29 cellular contexts compared by ENCODE assay signal in genomic region chr3:104768886-104769285, GRCh38.
"Had no signal": no experiment of that assay in that cellular context is flagged by ENCODE, and none has a peak within 500 bp of the region (broad histone marks: within the 10 kb centered on the region; RNA-seq: fewer than 3 reads in every experiment).

No MANE protein-coding gene starts in this region.

- H3K4me1 ChIP-seq: gastrocnemius medialis, sigmoid colon, spleen, upper lobe of left lung had no signal

- ATAC-seq: activated CD8-positive, alpha-beta T cell treated with anti-CD3 and anti-CD28 coated beads, Interleukin-2, amount 10 ng/mL, durations not matched to agents 7 days and 5 days; activated naive CD8-positive, alpha-beta T cell treated with anti-CD3 and anti-CD28 coated beads, Interleukin-2, amount 50 U/mL, for 24 hours; esophagus mucosa; gastrocnemius medialis; left cardiac atrium had no signal

- FAIRE-seq: endothelial cell of umbilical vein, TTC549 had no signal

- H3K4me3 Mint-ChIP-seq: activated CD4-positive, alpha-beta T cell treated with anti-CD3 and anti-CD28 coated beads, Interleukin-2, amount 10 ng/mL, durations not matched to agents 7 days and 5 days; activated CD8-positive, alpha-beta T cell treated with anti-CD3 and anti-CD28 coated beads, Interleukin-2, amount 10 ng/mL, durations not matched to agents 7 days and 5 days; activated naive CD8-positive, alpha-beta T cell treated with anti-CD3 and anti-CD28 coated beads, Interleukin-2, amount 50 U/mL, for 24 hours; activated T-helper 1 cell treated with anti-CD3 and anti-CD28 coated beads, Interleukin-12 subunit alpha, Interleukin-12 subunit beta, Interleukin-2, Interleukin-4 antibody, amounts not matched to agents 30 ng/mL and 10 ng/mL and 1 ng/mL, durations not matched to agents 14 hours and 24 hours and 36 hours; brain; memory B cell; neural crest cell; T-helper 2 cell treated with Interferon-gamma antibody and Interleukin-4, amounts not matched to agents 5 μg/mL and 100 μg/mL, for 36 hours had no signal

- DNase-seq: activated CD4-positive, alpha-beta T cell treated with anti-CD3 and anti-CD28 coated beads, Interleukin-2, amount 10 ng/mL, durations not matched to agents 7 days and 5 days; activated CD4-positive, CD25-positive, alpha-beta regulatory T cell treated with anti-CD3 and anti-CD28 coated beads, Interleukin-2, amount 50 U/mL, for 72 hours; activated CD8-positive, alpha-beta T cell treated with anti-CD3 and anti-CD28 coated beads, Interleukin-2, amount 10 ng/mL, durations not matched to agents 7 days and 5 days; activated gamma-delta T cell; activated naive CD4-positive, alpha-beta T cell treated with anti-CD3 and anti-CD28 coated beads, Interleukin-2, amount 50 U/mL, for 16 hours; activated naive CD8-positive, alpha-beta T cell treated with anti-CD3 and anti-CD28 coated beads, Interleukin-2, amount 50 U/mL, for 24 hours; caudate nucleus; effector memory CD4-positive, alpha-beta T cell; gastrocnemius medialis; head of caudate nucleus; islet precursor cell; left cardiac atrium; ovary; sigmoid colon; spleen; stimulated activated CD4-positive, alpha-beta T cell treated with anti-CD3 and anti-CD28 coated beads, Interleukin-4, amount 100 ng/mL, for 1 hour; stimulated activated naive CD4-positive, alpha-beta T cell treated with Interleukin-2 at 50 U/mL for 16 hours; upper lobe of left lung; WERI-Rb-1 had no signal

- H3K27ac ChIP-seq: gastrocnemius medialis, ovary, sigmoid colon, spleen, thoracic aorta, upper lobe of left lung, WERI-Rb-1 had no signal

- H3K9me3 Mint-ChIP-seq: activated CD4-positive, alpha-beta T cell treated with anti-CD3 and anti-CD28 coated beads, Interleukin-2, amount 10 ng/mL, durations not matched to agents 7 days and 5 days; activated naive CD8-positive, alpha-beta T cell treated with anti-CD3 and anti-CD28 coated beads, Interleukin-2, amount 50 U/mL, for 24 hours; activated T-helper 1 cell treated with anti-CD3 and anti-CD28 coated beads, Interleukin-12 subunit alpha, Interleukin-12 subunit beta, Interleukin-2, Interleukin-4 antibody, amounts not matched to agents 30 ng/mL and 10 ng/mL and 1 ng/mL, durations not matched to agents 14 hours and 24 hours and 36 hours; brain; memory B cell; neural crest cell; T-helper 2 cell treated with Interferon-gamma antibody and Interleukin-4, amounts not matched to agents 5 μg/mL and 100 μg/mL, for 36 hours had no signal

- H3K4me3 ChIP-seq: gastrocnemius medialis, ovary, sigmoid colon, SK-N-MC, spleen, thoracic aorta, upper lobe of left lung had no signal

- H3K36me3 Mint-ChIP-seq: brain, memory B cell had no signal

- H3K27ac Mint-ChIP-seq: activated CD4-positive, alpha-beta T cell treated with anti-CD3 and anti-CD28 coated beads, Interleukin-2, amount 10 ng/mL, durations not matched to agents 7 days and 5 days; activated CD8-positive, alpha-beta T cell treated with anti-CD3 and anti-CD28 coated beads, Interleukin-2, amount 10 ng/mL, durations not matched to agents 7 days and 5 days; activated naive CD8-positive, alpha-beta T cell treated with anti-CD3 and anti-CD28 coated beads, Interleukin-2, amount 50 U/mL, for 24 hours; activated T-helper 1 cell treated with anti-CD3 and anti-CD28 coated beads, Interleukin-12 subunit alpha, Interleukin-12 subunit beta, Interleukin-2, Interleukin-4 antibody, amounts not matched to agents 30 ng/mL and 10 ng/mL and 1 ng/mL, durations not matched to agents 14 hours and 24 hours and 36 hours; brain; memory B cell; T-helper 2 cell treated with Interferon-gamma antibody and Interleukin-4, amounts not matched to agents 5 μg/mL and 100 μg/mL, for 36 hours had no signal

- H3K36me3 ChIP-seq: gastrocnemius medialis, ovary, sigmoid colon, spleen, thoracic aorta, upper lobe of left lung, WERI-Rb-1 had no signal

- H3K27me3 ChIP-seq: gastrocnemius medialis, ovary, sigmoid colon, spleen, upper lobe of left lung had no signal

- H3K4me1 Mint-ChIP-seq: activated CD4-positive, alpha-beta T cell treated with anti-CD3 and anti-CD28 coated beads, Interleukin-2, amount 10 ng/mL, durations not matched to agents 7 days and 5 days; activated naive CD8-positive, alpha-beta T cell treated with anti-CD3 and anti-CD28 coated beads, Interleukin-2, amount 50 U/mL, for 24 hours; memory B cell; neural crest cell had no signal

- H3K9me3 ChIP-seq: gastrocnemius medialis, ovary, sigmoid colon, spleen, thoracic aorta, upper lobe of left lung had no signal

- H3K27me3 Mint-ChIP-seq: activated CD4-positive, alpha-beta T cell treated with anti-CD3 and anti-CD28 coated beads, Interleukin-2, amount 10 ng/mL, durations not matched to agents 7 days and 5 days; activated naive CD8-positive, alpha-beta T cell treated with anti-CD3 and anti-CD28 coated beads, Interleukin-2, amount 50 U/mL, for 24 hours; brain; memory B cell had no signal
